ENCODE assay signal across 8 cellular contexts in the genomic region with DNA sequence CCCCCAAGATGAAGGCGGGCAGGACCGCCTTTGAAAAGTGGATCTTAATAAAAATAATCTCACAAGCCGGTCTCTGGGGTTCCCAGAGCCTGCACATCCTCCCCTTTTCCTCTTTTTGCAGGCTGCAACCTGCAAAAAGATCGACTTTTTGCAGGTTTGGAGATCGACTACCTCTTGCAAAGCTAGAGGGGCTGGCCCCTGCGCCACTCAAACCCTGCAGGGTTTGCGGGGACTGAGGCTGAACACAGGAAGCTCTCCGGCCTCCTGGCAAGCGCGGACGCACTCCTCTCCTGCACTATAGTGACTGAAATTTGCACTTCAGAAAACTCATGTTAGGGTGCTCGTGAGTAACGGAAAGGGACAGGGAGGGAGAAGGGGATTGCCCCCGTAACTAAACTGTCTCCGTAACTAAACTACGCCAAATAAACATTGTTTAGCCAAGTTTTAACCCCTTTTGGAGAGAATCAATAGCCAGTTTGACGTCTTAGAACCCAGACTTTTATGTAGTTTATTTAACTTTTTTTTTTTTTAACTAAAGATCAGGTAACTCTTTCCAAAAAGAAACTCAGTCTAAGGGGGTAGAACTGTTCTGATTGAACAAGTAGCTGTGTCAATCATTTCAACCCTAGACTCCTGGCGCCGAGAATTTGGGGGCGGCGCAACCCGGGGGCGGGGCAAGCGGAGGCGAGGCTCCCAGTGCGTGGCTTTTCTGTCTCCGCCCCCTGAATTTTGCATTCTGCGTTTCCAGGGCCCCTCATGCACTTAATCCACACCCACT. TPM values are rescaled to one million over a fixed set of nuclear protein-coding genes. Genes with fewer than 3 reads are reported as not detected.
A peak's percentile ranks its signal among the peaks of the same experiment; 100 is the strongest.
DNase-seq lines count a peak whose midpoint lies in the region; ATAC-seq lines count a peak whose summit lies in the region.

No MANE protein-coding gene starts in this region.

- ATAC-seq in naive thymus-derived CD8-positive, alpha-beta T cell = peak; percentile 68 to 71
- ATAC-seq in HG02884 (IDR thresholded peaks at IDR 0.05; ENCODE audit: unreplicated experiment) = no peak

- peaks cover 27% of the 10 kb centered on the region for H3K4me1 Mint-ChIP-seq in activated T-helper 1 cell treated with anti-CD3 and anti-CD28 coated beads, Interleukin-12 subunit alpha, Interleukin-12 subunit beta, Interleukin-2, Interleukin-4 antibody, amounts not matched to agents 30 ng/mL and 10 ng/mL and 1 ng/mL, durations not matched to agents 14 hours and 24 hours and 36 hours (ENCODE audit: low read depth)
- peaks cover 21 to 51% (median 36%) of the 10 kb centered on the region in 4 donors for H3K4me1 Mint-ChIP-seq in naive thymus-derived CD8-positive, alpha-beta T cell

- no peaks in the 10 kb centered on the region for H3K9me3 Mint-ChIP-seq in activated T-helper 1 cell treated with anti-CD3 and anti-CD28 coated beads, Interleukin-12 subunit alpha, Interleukin-12 subunit beta, Interleukin-2, Interleukin-4 antibody, amounts not matched to agents 30 ng/mL and 10 ng/mL and 1 ng/mL, durations not matched to agents 14 hours and 24 hours and 36 hours
- H3K9me3 Mint-ChIP-seq in naive thymus-derived CD8-positive, alpha-beta T cell = peaks cover 0 to 2% (median 0%) of the 10 kb centered on the region in 9 donors

- POLR2A ChIA-PET in naive thymus-derived CD8-positive, alpha-beta T cell (lab: Charles Lee) = interaction anchor here (0.7 kb wide), 1 partner anchor 954 kb away, joined by 3 read pairs; no protein-coding TSS in a partner anchor

- H3K27me3 Mint-ChIP-seq in activated T-helper 1 cell treated with anti-CD3 and anti-CD28 coated beads, Interleukin-12 subunit alpha, Interleukin-12 subunit beta, Interleukin-2, Interleukin-4 antibody, amounts not matched to agents 30 ng/mL and 10 ng/mL and 1 ng/mL, durations not matched to agents 14 hours and 24 hours and 36 hours (ENCODE audit: insufficient read depth) = peaks cover 71% of the 10 kb centered on the region
- H3K27me3 Mint-ChIP-seq in naive thymus-derived CD8-positive, alpha-beta T cell = peaks cover 30 to 92% (median 58%) of the 10 kb centered on the region in 5 donors

- DNase-seq in Caki2 (ENCODE audit: low read depth) (peak; percentile 65), HK-2 (ENCODE audit: unreplicated experiment) (peak; percentile 45), NOMO-1 treated with DMSO at 0.1 percent for 48 hours (lab: John Stamatoyannopoulos, UW; ENCODE audit: unreplicated experiment) (peak; percentile 31), fibroblast of gingiva (ENCODE audit: low read depth) (peak; percentile 23)
- DNase-seq in activated T-helper 1 cell treated with anti-CD3 and anti-CD28 coated beads, Interleukin-12 subunit alpha, Interleukin-12 subunit beta, Interleukin-2, Interleukin-4 antibody, amounts not matched to agents 30 ng/mL and 10 ng/mL and 1 ng/mL, durations not matched to agents 14 hours and 24 hours and 36 hours (ENCODE audit: low spot score) = peak; percentile 60
- DNase-seq in naive thymus-derived CD8-positive, alpha-beta T cell = peak; percentile 34 to 84 (median 74)
- peak; percentile 37 to 66 (median 48) for DNase-seq in stimulated activated naive CD4-positive, alpha-beta T cell (lab: John Stamatoyannopoulos, UW)

- intact Hi-C loops in activated T-helper 1 cell treated with anti-CD3 and anti-CD28 coated beads, Interleukin-12 subunit alpha, Interleukin-12 subunit beta, Interleukin-2, Interleukin-4 antibody, amounts not matched to agents 30 ng/mL and 10 ng/mL and 1 ng/mL, durations not matched to agents 14 hours and 24 hours and 36 hours (cut with micrococcal nuclease) = loop anchor here (2.0 to 10.0 kb wide), 4 partner anchors 164 to 530 kb away; no protein-coding TSS in a partner anchor

- no peaks in the 10 kb centered on the region for H3K36me3 Mint-ChIP-seq in activated T-helper 1 cell treated with anti-CD3 and anti-CD28 coated beads, Interleukin-12 subunit alpha, Interleukin-12 subunit beta, Interleukin-2, Interleukin-4 antibody, amounts not matched to agents 30 ng/mL and 10 ng/mL and 1 ng/mL, durations not matched to agents 14 hours and 24 hours and 36 hours (ENCODE audit: low read depth)
- H3K36me3 Mint-ChIP-seq in naive thymus-derived CD8-positive, alpha-beta T cell = peaks cover 0 to 2% (median 0%) of the 10 kb centered on the region in 3 donors

- in situ Hi-C loops in Caki2 (cut with HindIII; ENCODE audit: low pct_unique_long_range_greater_than_20kb, low sequenced_read_pairs) = no loop called here

- H3K27ac Mint-ChIP-seq in activated T-helper 1 cell treated with anti-CD3 and anti-CD28 coated beads, Interleukin-12 subunit alpha, Interleukin-12 subunit beta, Interleukin-2, Interleukin-4 antibody, amounts not matched to agents 30 ng/mL and 10 ng/mL and 1 ng/mL, durations not matched to agents 14 hours and 24 hours and 36 hours = peak overlapping the region; percentile 81
- peak overlapping the region; percentile 13 to 92 (median 82) for H3K27ac Mint-ChIP-seq in naive thymus-derived CD8-positive, alpha-beta T cell

- peak overlapping the region; percentile 86 for H3K4me3 Mint-ChIP-seq in activated T-helper 1 cell treated with anti-CD3 and anti-CD28 coated beads, Interleukin-12 subunit alpha, Interleukin-12 subunit beta, Interleukin-2, Interleukin-4 antibody, amounts not matched to agents 30 ng/mL and 10 ng/mL and 1 ng/mL, durations not matched to agents 14 hours and 24 hours and 36 hours
- peak overlapping the region; percentile 82 to 92 (median 90) for H3K4me3 Mint-ChIP-seq in naive thymus-derived CD8-positive, alpha-beta T cell

RNA-seq across cellular contexts. Expression of a gene that starts 2.5 kb away (rescaled TPM):
- total RNA-seq in Caki2 (2014; rRNA removed; shearing (Covaris generic); ENCODE audit: low replicate concordance) = 0.07 and 0.26 TPM in 2 replicates
- not detected in 2 replicates for total RNA-seq in activated T-helper 1 cell treated with anti-CD3 and anti-CD28 coated beads, Interleukin-12 subunit alpha, Interleukin-12 subunit beta, Interleukin-2, Interleukin-4 antibody, amounts not matched to agents 30 ng/mL and 10 ng/mL and 1 ng/mL, durations not matched to agents 14 hours and 24 hours and 36 hours
- total RNA-seq in naive thymus-derived CD8-positive, alpha-beta T cell = not detected
- not detected for polyA plus RNA-seq in naive thymus-derived CD8-positive, alpha-beta T cell

RNA-seq across cellular contexts. Expression of a gene that starts 59.6 kb away (rescaled TPM):
- 110 TPM in 2 replicates for total RNA-seq in Caki2 (2014; rRNA removed; shearing (Covaris generic); ENCODE audit: low replicate concordance)
- 11.1 and 12.3 TPM in 2 replicates for total RNA-seq in activated T-helper 1 cell treated with anti-CD3 and anti-CD28 coated beads, Interleukin-12 subunit alpha, Interleukin-12 subunit beta, Interleukin-2, Interleukin-4 antibody, amounts not matched to agents 30 ng/mL and 10 ng/mL and 1 ng/mL, durations not matched to agents 14 hours and 24 hours and 36 hours
- not detected for total RNA-seq in naive thymus-derived CD8-positive, alpha-beta T cell
- under 1 TPM in 2 of 3 donors, not detected in 1; 0.15 to 0.48 TPM for polyA plus RNA-seq in naive thymus-derived CD8-positive, alpha-beta T cell

Comparison
In these comparisons a context has a peak if more than half of its experiments do, and no peak if none do; other contexts are left out.
1. DNase-seq: peak in every context shown above with its lines; median percentile 74 in naive thymus-derived CD8-positive, alpha-beta T cell; 65 in Caki2; 60 in activated T-helper 1 cell treated with anti-CD3 and anti-CD28 coated beads, Interleukin-12 subunit alpha, Interleukin-12 subunit beta, Interleukin-2, Interleukin-4 antibody, amounts not matched to agents 30 ng/mL and 10 ng/mL and 1 ng/mL, durations not matched to agents 14 hours and 24 hours and 36 hours; 48 in stimulated activated naive CD4-positive, alpha-beta T cell; 45 in HK-2; 31 in NOMO-1 treated with DMSO at 0.1 percent for 48 hours; 23 in fibroblast of gingiva.